ENCODE assay signal across 8 cellular contexts in the genomic region with DNA sequence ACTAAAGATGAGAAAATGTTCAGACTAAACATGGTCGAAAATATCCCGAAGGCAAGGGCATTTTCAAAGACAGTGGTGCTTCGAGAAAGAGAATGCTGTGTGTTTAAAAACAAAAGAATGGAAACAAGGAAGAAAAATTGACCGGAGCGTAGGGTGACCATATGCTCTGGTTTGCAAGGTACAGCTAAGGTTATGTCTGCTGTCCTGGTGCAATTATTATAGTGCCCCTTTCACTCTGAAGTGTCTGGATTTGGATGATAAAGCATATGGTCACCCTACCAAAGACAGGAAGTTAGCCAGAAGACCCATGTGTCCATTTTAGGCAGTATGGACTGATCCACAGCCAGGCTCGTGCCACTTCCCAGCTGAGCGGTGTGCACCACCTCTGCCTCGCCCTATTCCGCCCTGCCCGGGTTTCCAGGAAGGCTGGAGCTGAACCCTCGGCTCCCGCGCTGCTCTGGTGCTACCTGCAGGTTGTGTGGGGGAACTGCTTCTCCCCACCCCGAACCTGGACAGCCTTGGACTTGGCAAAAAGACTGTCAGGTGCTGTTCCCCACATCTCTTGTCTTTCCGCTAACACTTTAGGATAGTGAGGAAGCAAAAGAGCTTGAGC. TPM values are rescaled to one million over a fixed set of nuclear protein-coding genes. Genes with fewer than 3 reads are reported as not detected.
DNase-seq lines count a peak whose midpoint lies in the region; ATAC-seq and TF ChIP-seq lines count a peak whose summit lies in the region.

No MANE protein-coding gene starts in this region.

- POLR2A ChIA-PET in CD4-positive, alpha-beta memory T cell (lab: Charles Lee; ENCODE audit: partially characterized antibody) = no interaction called here

- H2AFZ ChIP-seq in mesenchymal stem cell (ENCODE audit: low read depth, low read length) = peak overlapping the region; percentile 36

- intact Hi-C loops in CD4-positive, alpha-beta memory T cell (cut with micrococcal nuclease) = no loop called here

- CTCF ChIA-PET in CD4-positive, alpha-beta memory T cell (lab: Charles Lee; ENCODE audit: partially characterized antibody) = no interaction called here

- H3K9ac ChIP-seq in mesenchymal stem cell (ENCODE audit: low read length) = no peak overlapping the region

- peak; percentile 1 for DNase-seq in Caki2 (ENCODE audit: low read depth)
- peak; percentile 62 to 91 for DNase-seq in HAP-1 (ENCODE audit: low spot score in 2 of 2)
- DNase-seq in NOMO-1 treated with dmso at 0.1 percent for 144 hours (lab: John Stamatoyannopoulos, UW; ENCODE audit: unreplicated experiment) = peak; percentile 2
- DNase-seq in brain microvascular endothelial cell = peak; percentile 18
- peak; percentile 7 for DNase-seq in mesenchymal stem cell
- DNase-seq in CD4-positive, alpha-beta memory T cell = no peak

- H2BK15ac ChIP-seq in mesenchymal stem cell (ENCODE audit: low read depth, poor library complexity, severe bottlenecking) = no peak overlapping the region

- H3K27ac ChIP-seq in brain microvascular endothelial cell (no peak overlapping the region), mesenchymal stem cell (ENCODE audit: low read length, poor library complexity, severe bottlenecking) (no peak overlapping the region)
- no peak overlapping the region for H3K27ac ChIP-seq in CD4-positive, alpha-beta memory T cell (ENCODE audit: low read depth, low read length)

- TF ChIP-seq CTCF in brain microvascular endothelial cell (IDR thresholded peaks at IDR 0.05; ENCODE audit: low read depth, low read length, missing control alignments) = peak; percentile 81

- H3K79me1 ChIP-seq in mesenchymal stem cell (replicated peaks; ENCODE audit: low read length, poor library complexity, severe bottlenecking) = no peaks in the 10 kb centered on the region

- no peak overlapping the region for H4K91ac ChIP-seq in mesenchymal stem cell (ENCODE audit: low read length)

- no peaks in the 10 kb centered on the region for H3K9me3 ChIP-seq in HAP-1
- no peaks in the 10 kb centered on the region for H3K9me3 ChIP-seq in mesenchymal stem cell (ENCODE audit: control insufficient read depth, low read length)
- H3K9me3 ChIP-seq in CD4-positive, alpha-beta memory T cell (ENCODE audit: control insufficient read depth in 1 of 2, low read length in 2 of 2) = no peaks in the 10 kb centered on the region

- peaks cover 24% of the 10 kb centered on the region for H3K27me3 ChIP-seq in HAP-1 (ENCODE audit: low read depth)
- H3K27me3 ChIP-seq in brain microvascular endothelial cell (replicated peaks) = peaks cover 10% of the 10 kb centered on the region
- peaks cover 19 to 67% of the 10 kb centered on the region in 2 experiments for H3K27me3 ChIP-seq in mesenchymal stem cell (ENCODE audit: control insufficient read depth in 1 of 2, insufficient read depth in 1 of 2, low read length in 2 of 2)
- H3K27me3 ChIP-seq in CD4-positive, alpha-beta memory T cell (ENCODE audit: insufficient read depth, low read length) = no peaks in the 10 kb centered on the region

- H3K4me1 Mint-ChIP-seq in CD4-positive, alpha-beta memory T cell = peaks cover 0 to 2% (median 0%) of the 10 kb centered on the region in 4 donors

- H3K4me3 Mint-ChIP-seq in CD4-positive, alpha-beta memory T cell = no peak overlapping the region

- ATAC-seq in GM21423 (IDR thresholded peaks at IDR 0.05; ENCODE audit: unreplicated experiment) = no peak
- ATAC-seq in GM21825 (IDR thresholded peaks at IDR 0.05; ENCODE audit: unreplicated experiment) = no peak

- H2BK5ac ChIP-seq in mesenchymal stem cell (ENCODE audit: low read depth, low read length, poor library complexity, severe bottlenecking) = no peak overlapping the region

- no peak overlapping the region for H3K4ac ChIP-seq in mesenchymal stem cell (ENCODE audit: low read depth in 1 of 2, low read length in 2 of 2)

- no peak overlapping the region for H3K4me2 ChIP-seq in mesenchymal stem cell (ENCODE audit: low read length, poor library complexity, severe bottlenecking)

- H3K9me3 Mint-ChIP-seq in CD4-positive, alpha-beta memory T cell = no peaks in the 10 kb centered on the region

- H3K18ac ChIP-seq in mesenchymal stem cell (ENCODE audit: low read depth in 1 of 2, low read length in 2 of 2) = no peak overlapping the region

- in situ Hi-C loops in Caki2 (cut with HindIII; ENCODE audit: low pct_unique_long_range_greater_than_20kb, low sequenced_read_pairs) = no loop called here
- in situ Hi-C loops in HAP-1 (cut with MboI; ENCODE audit: low sequenced_read_pairs) = loop anchor here (25.0 kb wide), 1 partner anchor 496 kb away; a partner anchor contains a TSS
- in situ Hi-C loops in brain microvascular endothelial cell (cut with HindIII; ENCODE audit: low pct_ligation_motif_present, low sequenced_read_pairs) = no loop called here

- no peak overlapping the region for H2AK5ac ChIP-seq in mesenchymal stem cell (ENCODE audit: low read length, severe bottlenecking)

- no peak overlapping the region for H3K23ac ChIP-seq in mesenchymal stem cell (ENCODE audit: low read length in 2 of 2)

- no peak overlapping the region for H2BK12ac ChIP-seq in mesenchymal stem cell (ENCODE audit: low read length in 2 of 2)

- H3K4me3 ChIP-seq in HAP-1 = no peak overlapping the region
- no peak overlapping the region for H3K4me3 ChIP-seq in brain microvascular endothelial cell (ENCODE audit: low read depth, low read length)
- no peak overlapping the region for H3K4me3 ChIP-seq in mesenchymal stem cell (ENCODE audit: insufficient read depth in 1 of 2, low read depth in 1 of 2, low read length in 2 of 2)
- no peak overlapping the region for H3K4me3 ChIP-seq in CD4-positive, alpha-beta memory T cell (ENCODE audit: low read length in 2 of 2)

- H2BK120ac ChIP-seq in mesenchymal stem cell (ENCODE audit: low read depth, low read length) = no peak overlapping the region

- H3K27ac Mint-ChIP-seq in CD4-positive, alpha-beta memory T cell = no peak overlapping the region

- no peaks in the 10 kb centered on the region for H3K36me3 Mint-ChIP-seq in CD4-positive, alpha-beta memory T cell

- no peak overlapping the region for H4K8ac ChIP-seq in mesenchymal stem cell (ENCODE audit: low read length)

- H3K14ac ChIP-seq in mesenchymal stem cell (ENCODE audit: low read length in 2 of 2) = no peak overlapping the region

- H3K27me3 Mint-ChIP-seq in CD4-positive, alpha-beta memory T cell = peaks cover 15 to 28% of the 10 kb centered on the region in 2 donors

- 38% methylated on average over 15 of the region's 15 CpGs for WGBS in mesenchymal stem cell

- H3K36me3 ChIP-seq in HAP-1 (replicated peaks) = no peaks in the 10 kb centered on the region
- H3K36me3 ChIP-seq in brain microvascular endothelial cell (replicated peaks) = no peaks in the 10 kb centered on the region
- no peaks in the 10 kb centered on the region for H3K36me3 ChIP-seq in mesenchymal stem cell (ENCODE audit: control insufficient read depth in 1 of 2, insufficient read depth in 2 of 2, low read depth in 1 of 2, low read length in 2 of 2)
- no peaks in the 10 kb centered on the region for H3K36me3 ChIP-seq in CD4-positive, alpha-beta memory T cell (ENCODE audit: insufficient read depth, low read length)

- peaks cover 11% of the 10 kb centered on the region for H3K4me1 ChIP-seq in HAP-1
- H3K4me1 ChIP-seq in mesenchymal stem cell (ENCODE audit: control insufficient read depth, insufficient read depth, low read depth, low read length) = peaks cover 6% of the 10 kb centered on the region
- peaks cover 4% of the 10 kb centered on the region for H3K4me1 ChIP-seq in CD4-positive, alpha-beta memory T cell (ENCODE audit: insufficient read depth, low read length)

RNA-seq across cellular contexts. Expression of a gene that starts 25.2 kb away (rescaled TPM):
- not detected in 2 replicates for total RNA-seq in Caki2 (2014; rRNA removed; shearing (Covaris generic); ENCODE audit: low replicate concordance)
- polyA plus RNA-seq in mesenchymal stem cell (2013, experiment 1 of 2) = not detected
- 0.01 TPM for polyA plus RNA-seq in mesenchymal stem cell (2013, experiment 2 of 2)
- not detected for total RNA-seq in CD4-positive, alpha-beta memory T cell
- not detected for polyA plus RNA-seq in CD4-positive, alpha-beta memory T cell

RNA-seq across cellular contexts. Expression of a gene that starts 28.0 kb away (rescaled TPM):
- total RNA-seq in Caki2 (2014; rRNA removed; shearing (Covaris generic); ENCODE audit: low replicate concordance) = 165 and 212 TPM in 2 replicates
- polyA plus RNA-seq in mesenchymal stem cell (2013, experiment 1 of 2) = 86.5 TPM
- 88.6 TPM for polyA plus RNA-seq in mesenchymal stem cell (2013, experiment 2 of 2)
- 10 to 100 TPM; 33.9 to 36.4 TPM for total RNA-seq in CD4-positive, alpha-beta memory T cell
- 10 to 100 TPM; 41.0 to 45.6 TPM for polyA plus RNA-seq in CD4-positive, alpha-beta memory T cell

RNA-seq across cellular contexts. Expression of a gene that starts 39.0 kb away (rescaled TPM):
- not detected in 2 replicates for total RNA-seq in Caki2 (2014; rRNA removed; shearing (Covaris generic); ENCODE audit: low replicate concordance)
- polyA plus RNA-seq in mesenchymal stem cell (2013, experiment 1 of 2) = 3.3 TPM
- 3.1 TPM for polyA plus RNA-seq in mesenchymal stem cell (2013, experiment 2 of 2)
- 10 to 100 TPM; 13.0 to 16.4 TPM for total RNA-seq in CD4-positive, alpha-beta memory T cell
- 1 to 10 TPM; 1.5 to 2.6 TPM for polyA plus RNA-seq in CD4-positive, alpha-beta memory T cell

RNA-seq across cellular contexts. Expression of a gene that starts 49.8 kb away (rescaled TPM):
- not detected in 2 replicates for total RNA-seq in Caki2 (2014; rRNA removed; shearing (Covaris generic); ENCODE audit: low replicate concordance)
- not detected for polyA plus RNA-seq in mesenchymal stem cell (2013, experiment 1 of 2)
- not detected for polyA plus RNA-seq in mesenchymal stem cell (2013, experiment 2 of 2)
- not detected for total RNA-seq in CD4-positive, alpha-beta memory T cell
- polyA plus RNA-seq in CD4-positive, alpha-beta memory T cell = not detected

Comparison
In these comparisons a context has a peak if more than half of its experiments do, and no peak if none do; other contexts are left out.
1. DNase-seq: peak in Caki2 (single experiment), HAP-1 (2 of 2), NOMO-1 treated with dmso at 0.1 percent for 144 hours (single experiment), brain microvascular endothelial cell (single experiment) and mesenchymal stem cell (single experiment); none in CD4-positive, alpha-beta memory T cell (0 of 5).
2. RNA of a gene that starts 39.0 kb away (total RNA-seq): 13.0 to 16.4 TPM in CD4-positive, alpha-beta memory T cell; not detected in Caki2; every median in the first group is over 10 times any median in the second.